In the genomic region with DNA sequence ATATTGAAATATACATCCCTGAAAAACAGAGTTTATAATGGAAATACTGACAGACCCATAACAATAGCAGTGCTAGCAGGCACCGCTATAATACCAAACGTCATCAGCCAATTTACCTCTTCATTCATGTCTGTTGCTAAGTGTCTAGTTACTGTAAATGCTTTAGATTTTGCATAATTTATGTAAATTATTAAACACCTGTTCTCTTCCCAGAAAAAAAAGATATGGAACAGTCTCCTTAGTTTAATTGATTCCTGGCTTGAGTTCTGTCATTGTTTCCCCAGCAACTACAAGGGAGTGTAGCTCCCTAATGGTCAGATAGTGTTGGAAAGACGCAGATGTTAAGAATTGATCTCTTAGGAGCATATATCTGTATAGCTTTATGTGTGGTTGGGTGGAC, we compare ENCODE assay signal across 29 cellular contexts.
"Had no signal": no experiment of that assay in that cellular context is flagged by ENCODE, and none has a peak within 500 bp of the region (broad histone marks: within the 10 kb centered on the region; RNA-seq: fewer than 3 reads in every experiment).

No MANE protein-coding gene starts in this region.

- H3K9me3 ChIP-seq: adrenal gland, body of pancreas, breast epithelium had no signal

- H3K4me3 ChIP-seq: adrenal gland, body of pancreas, breast epithelium had no signal

- DNase-seq: activated B cell treated with CpG ODN at 0.5 μM for 24 hours; activated CD4-positive, alpha-beta memory T cell treated with anti-CD3 and anti-CD28 coated beads for 36 hours; activated CD4-positive, alpha-beta T cell treated with anti-CD3 and anti-CD28 coated beads for 4 hours; activated CD4-positive, alpha-beta T cell treated with anti-CD3 and anti-CD28 coated beads, Interleukin-2, amount 10 ng/mL, durations not matched to agents 24 days and 14 days; activated CD4-positive, alpha-beta T cell treated with anti-CD3 and anti-CD28 coated beads, Interleukin-2, amount 50 U/mL, for 1 hour; activated CD4-positive, alpha-beta T cell treated with anti-CD3 and anti-CD28 coated beads, Interleukin-2, amount 50 U/mL, for 4 hours; activated CD4-positive, CD25-positive, alpha-beta regulatory T cell treated with anti-CD3 and anti-CD28 coated beads, Interleukin-2, amount 50 U/mL, for 72 hours; activated CD8-positive, alpha-beta memory T cell treated with anti-CD3 and anti-CD28 coated beads, Interleukin-2, amount 50 U/mL, for 4 hours; activated CD8-positive, alpha-beta T cell treated with anti-CD3 and anti-CD28 coated beads for 36 hours; activated effector memory CD4-positive, alpha-beta T cell treated with anti-CD3 and anti-CD28 coated beads, Interleukin-2, amount 50 U/mL, for 16 hours; activated gamma-delta T cell treated with Interleukin-2 at 50 U/mL for 16 hours; activated naive CD4-positive, alpha-beta T cell; activated naive CD4-positive, alpha-beta T cell treated with anti-CD3 and anti-CD28 coated beads for 36 hours; activated naive CD4-positive, alpha-beta T cell treated with anti-CD3 and anti-CD28 coated beads, Interleukin-2, amount 50 U/mL, for 16 hours; activated naive CD8-positive, alpha-beta T cell treated with anti-CD3 and anti-CD28 coated beads for 36 hours; activated T-cell treated with anti-CD3 and anti-CD28 coated beads for 4 hours; activated T-cell treated with anti-CD3 and anti-CD28 coated beads, Interleukin-2, amount 50 U/mL, for 1 hour; activated T-cell treated with anti-CD3 and anti-CD28 coated beads, Interleukin-2, amount 50 U/mL, for 4 hours; activated T-cell treated with anti-CD3 and anti-CD28 coated beads, Interleukin-2, amount 50 U/mL, for 72 hours; adrenal gland; amniotic stem cell; aorta; body of pancreas; brain microvascular endothelial cell; central memory CD4-positive, alpha-beta T cell; T-helper 2 cell; T-helper 9 cell had no signal

- H3K27ac ChIP-seq: adrenal gland, body of pancreas, brain microvascular endothelial cell, breast epithelium, VCaP had no signal

- H3K36me3 ChIP-seq: adrenal gland, brain microvascular endothelial cell, breast epithelium had no signal

- H3K27me3 ChIP-seq: adrenal gland, body of pancreas, brain microvascular endothelial cell, breast epithelium had no signal

- H3K4me1 ChIP-seq: adrenal gland, body of pancreas, breast epithelium had no signal
